ENCODE assay signal across 24 cellular contexts in genomic region chr16:82510041-82510440, GRCh38.
"Had no signal": no experiment of that assay in that cellular context is flagged by ENCODE, and none has a peak within 500 bp of the region (broad histone marks: within the 10 kb centered on the region; RNA-seq: fewer than 3 reads in every experiment).

No MANE protein-coding gene starts in this region.

- H3K4me3 Mint-ChIP-seq: activated CD8-positive, alpha-beta T cell treated with anti-CD3 and anti-CD28 coated beads for 36 hours; activated naive CD8-positive, alpha-beta T cell; memory B cell; natural killer cell; neural progenitor cell; type B pancreatic cell; WTC11 had no signal

- ATAC-seq: activated CD8-positive, alpha-beta T cell treated with anti-CD3 and anti-CD28 coated beads for 36 hours; gastrocnemius medialis; natural killer cell; right cardiac atrium; WTC11 had no signal

- H3K27me3 Mint-ChIP-seq: activated CD8-positive, alpha-beta T cell treated with anti-CD3 and anti-CD28 coated beads for 36 hours; activated naive CD8-positive, alpha-beta T cell had no signal

- H3K4me1 Mint-ChIP-seq: memory B cell, natural killer cell, WTC11 had no signal

- H3K27ac Mint-ChIP-seq: activated CD8-positive, alpha-beta T cell treated with anti-CD3 and anti-CD28 coated beads for 36 hours; activated naive CD8-positive, alpha-beta T cell; activated T-helper 2 cell treated with anti-CD3 and anti-CD28 coated beads, Interferon-gamma antibody, Interleukin-2, Interleukin-4, amounts not matched to agents 10 μg/mL and 5 μg/mL and 100 μg/mL, durations not matched to agents 14 hours and 24 hours and 36 hours; memory B cell; natural killer cell; neural progenitor cell; type B pancreatic cell; WTC11 had no signal

- H3K9me3 Mint-ChIP-seq: activated CD8-positive, alpha-beta T cell treated with anti-CD3 and anti-CD28 coated beads for 36 hours; activated T-helper 2 cell treated with anti-CD3 and anti-CD28 coated beads, Interferon-gamma antibody, Interleukin-2, Interleukin-4, amounts not matched to agents 10 μg/mL and 5 μg/mL and 100 μg/mL, durations not matched to agents 14 hours and 24 hours and 36 hours; natural killer cell; type B pancreatic cell had no signal

- H3K36me3 Mint-ChIP-seq: activated naive CD8-positive, alpha-beta T cell; memory B cell; natural killer cell; neural progenitor cell; type B pancreatic cell had no signal

- DNase-seq: activated CD4-positive, alpha-beta T cell treated with anti-CD3 and anti-CD28 coated beads for 1 hour; activated CD4-positive, alpha-beta T cell treated with anti-CD3 and anti-CD28 coated beads, Interleukin-2, amount 50 U/mL, for 1 hour; activated CD8-positive, alpha-beta T cell treated with anti-CD3 and anti-CD28 coated beads for 36 hours; activated T-cell treated with anti-CD3 and anti-CD28 coated beads, Interleukin-2, amount 50 U/mL, for 48 hours; aorta; brain microvascular endothelial cell; central memory CD4-positive, alpha-beta T cell; dermis blood vessel endothelial cell; effector CD8-positive, alpha-beta T cell; erythroblast; gastrocnemius medialis; natural killer cell; right cardiac atrium; SK-N-SH; spleen; stimulated activated naive CD4-positive, alpha-beta T cell treated with Interleukin-2 at 50 U/mL for 16 hours; T-helper 2 cell; uterus had no signal
